Comparison of ENCODE assay signal across 26 cellular contexts in the genomic region with DNA sequence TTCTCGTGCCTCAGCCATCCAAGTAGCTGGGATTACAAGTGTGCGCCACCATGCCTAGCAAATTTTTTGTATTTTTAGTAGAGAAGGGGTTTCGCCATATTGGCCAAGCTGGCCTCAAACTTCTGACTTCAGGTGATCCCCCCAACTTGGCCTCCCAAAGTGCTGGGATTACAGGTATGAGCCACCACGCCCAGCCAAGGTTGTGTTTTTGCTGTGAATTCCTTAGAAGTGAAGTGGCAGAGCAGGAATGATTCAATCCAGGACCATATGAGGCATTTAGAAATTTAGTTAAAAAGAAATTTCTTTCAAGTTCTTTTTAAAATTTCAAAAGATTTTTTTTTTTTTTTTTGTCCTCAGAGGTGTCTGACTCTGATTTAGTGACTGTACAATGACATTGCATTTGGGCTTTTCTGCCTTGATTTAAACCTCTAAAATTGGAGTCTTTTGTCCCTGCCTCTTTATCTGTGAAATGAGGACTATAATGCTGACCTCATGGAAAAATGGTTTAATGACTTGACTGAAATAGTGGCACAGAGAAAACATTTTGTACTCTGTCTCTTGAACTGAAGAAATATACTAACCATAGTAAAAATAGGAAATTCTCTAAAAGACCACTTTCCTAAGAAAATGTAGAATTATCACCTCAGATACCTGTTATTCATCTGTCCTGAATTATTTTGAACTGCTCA. TPM values are rescaled to one million over a fixed set of nuclear protein-coding genes. Genes with fewer than 3 reads are reported as not detected.
"Had no signal": no experiment of that assay in that cellular context is flagged by ENCODE, and none has a peak within 500 bp of the region (broad histone marks: within the 10 kb centered on the region; RNA-seq: fewer than 3 reads in every experiment).

No MANE protein-coding gene starts in this region.

- DNase-seq: activated CD4-positive, CD25-positive, alpha-beta regulatory T cell treated with anti-CD3 and anti-CD28 coated beads, Interleukin-2, amount 50 U/mL, for 72 hours; activated CD8-positive, alpha-beta T cell treated with anti-CD3 and anti-CD28 coated beads, Interleukin-2, amount 10 ng/mL, durations not matched to agents 7 days and 5 days; activated effector memory CD4-positive, alpha-beta T cell treated with Interleukin-2 at 50 U/mL for 16 hours; activated T-cell treated with anti-CD3 and anti-CD28 coated beads, Interleukin-2, amount 50 U/mL, for 4 hours; aorta; effector memory CD4-positive, alpha-beta T cell; esophagus squamous epithelium; head of caudate nucleus; left cardiac atrium; nephron progenitor cell; pancreas; right cardiac atrium; SJCRH30; stimulated activated CD4-positive, alpha-beta T cell treated with anti-CD3 and anti-CD28 coated beads, Interleukin-2, amount 100 ng/mL, for 48 hours; stimulated activated naive CD4-positive, alpha-beta T cell treated with Interleukin-2 at 50 U/mL for 16 hours; T-cell; upper lobe of right lung; WERI-Rb-1 had no signal

- H3K4me3 Mint-ChIP-seq: activated CD8-positive, alpha-beta T cell treated with anti-CD3 and anti-CD28 coated beads, Interleukin-2, amount 10 ng/mL, durations not matched to agents 7 days and 5 days; activated naive CD4-positive, alpha-beta T cell treated with anti-CD3 and anti-CD28 coated beads, Interleukin-2, amount 50 U/mL, for 24 hours; activated T-cell treated with anti-CD3 and anti-CD28 coated beads, Interleukin-2, amount 50 U/mL, for 4 hours; brain; memory B cell; nephron progenitor cell; T-cell; T-helper 2 cell treated with Interferon-gamma antibody and Interleukin-4, amounts not matched to agents 5 μg/mL and 100 μg/mL, for 36 hours had no signal

- H3K27me3 Mint-ChIP-seq: activated naive CD4-positive, alpha-beta T cell treated with anti-CD3 and anti-CD28 coated beads, Interleukin-2, amount 50 U/mL, for 24 hours; brain; memory B cell; T-cell had no signal

- H3K36me3 Mint-ChIP-seq: activated naive CD4-positive, alpha-beta T cell treated with anti-CD3 and anti-CD28 coated beads, Interleukin-2, amount 50 U/mL, for 24 hours; brain; memory B cell; T-cell had no signal

- H3K4me3 ChIP-seq: esophagus squamous epithelium, gastroesophageal sphincter, pancreas, SJCRH30, upper lobe of right lung had no signal

- H3K4me1 ChIP-seq: esophagus squamous epithelium, gastroesophageal sphincter, SJCRH30, upper lobe of right lung had no signal

- H3K9me3 Mint-ChIP-seq: activated naive CD4-positive, alpha-beta T cell treated with anti-CD3 and anti-CD28 coated beads, Interleukin-2, amount 50 U/mL, for 24 hours; activated T-cell treated with anti-CD3 and anti-CD28 coated beads, Interleukin-2, amount 50 U/mL, for 4 hours; brain; nephron progenitor cell; T-helper 2 cell treated with Interferon-gamma antibody and Interleukin-4, amounts not matched to agents 5 μg/mL and 100 μg/mL, for 36 hours had no signal

- H3K27me3 ChIP-seq: esophagus squamous epithelium, gastroesophageal sphincter, pancreas, SJCRH30, upper lobe of right lung had no signal

- H3K4me1 Mint-ChIP-seq: activated naive CD4-positive, alpha-beta T cell treated with anti-CD3 and anti-CD28 coated beads, Interleukin-2, amount 50 U/mL, for 24 hours; memory B cell; nephron progenitor cell; T-cell had no signal

- H3K9me3 ChIP-seq: esophagus squamous epithelium, gastroesophageal sphincter, pancreas, SJCRH30, upper lobe of right lung had no signal

- H3K36me3 ChIP-seq: esophagus squamous epithelium, gastroesophageal sphincter, pancreas, SJCRH30, upper lobe of right lung, WERI-Rb-1 had no signal

- H3K27ac Mint-ChIP-seq: activated CD8-positive, alpha-beta T cell treated with anti-CD3 and anti-CD28 coated beads, Interleukin-2, amount 10 ng/mL, durations not matched to agents 7 days and 5 days; activated naive CD4-positive, alpha-beta T cell treated with anti-CD3 and anti-CD28 coated beads, Interleukin-2, amount 50 U/mL, for 24 hours; brain; memory B cell; nephron progenitor cell; T-cell; T-helper 2 cell treated with Interferon-gamma antibody and Interleukin-4, amounts not matched to agents 5 μg/mL and 100 μg/mL, for 36 hours had no signal

- H3K27ac ChIP-seq: esophagus squamous epithelium, gastroesophageal sphincter, pancreas, SJCRH30, upper lobe of right lung, WERI-Rb-1 had no signal

RNA-seq across cellular contexts. Expression of gene CXCL13, which starts 59.9 kb away (rescaled TPM):
- total RNA-seq: activated CD8-positive, alpha-beta T cell treated with anti-CD3 and anti-CD28 coated beads, Interleukin-2, amount 10 ng/mL, durations not matched to agents 7 days and 5 days; aorta; dermis microvascular lymphatic vessel endothelial cell; gastroesophageal sphincter; left cardiac atrium; mononuclear cell; pancreas; pulmonary artery endothelial cell; right cardiac atrium; SJCRH30; upper lobe of right lung had no signal
- polyA plus RNA-seq: right cardiac atrium had no signal
